In genomic region chr17:73228748-73229236, GRCh38 we compare ENCODE assay signal across 8 cellular contexts.
DNase-seq lines count a peak whose midpoint lies in the region; ATAC-seq and TF ChIP-seq lines count a peak whose summit lies in the region.

No MANE protein-coding gene starts in this region.

- no peaks in the 10 kb centered on the region for H3K27me3 Mint-ChIP-seq in stimulated activated memory B cell treated with anti-CD40 and anti-IgM and Interleukin-4, amounts not matched to agents 10 μg/mL and 1 μg/mL and 100 μg/mL, for 72 hours

- H3K27ac Mint-ChIP-seq in stimulated activated memory B cell treated with anti-CD40 and anti-IgM and Interleukin-4, amounts not matched to agents 10 μg/mL and 1 μg/mL and 100 μg/mL, for 72 hours = peak overlapping the region; percentile 47

- no peak for TF ChIP-seq CTCF in astrocyte of the spinal cord (IDR thresholded peaks at IDR 0.05; ENCODE audit: low read depth, low read length)

- H3K36me3 Mint-ChIP-seq in stimulated activated memory B cell treated with anti-CD40 and anti-IgM and Interleukin-4, amounts not matched to agents 10 μg/mL and 1 μg/mL and 100 μg/mL, for 72 hours = peaks cover 6% of the 10 kb centered on the region

- peaks cover 72% of the 10 kb centered on the region for H3K4me1 Mint-ChIP-seq in stimulated activated memory B cell treated with anti-CD40 and anti-IgM and Interleukin-4, amounts not matched to agents 10 μg/mL and 1 μg/mL and 100 μg/mL, for 72 hours

- no peak for DNase-seq in activated CD4-positive, CD25-positive, alpha-beta regulatory T cell treated with anti-CD3 and anti-CD28 coated beads, Interleukin-2, amount 50 U/mL, for 72 hours
- DNase-seq in OCI-M1 (lab: John Stamatoyannopoulos, UW) = peak; percentile 91
- peak; percentile 76 for DNase-seq in astrocyte of the spinal cord (ENCODE audit: low read depth, low spot score)
- DNase-seq in iris pigment epithelial cell (ENCODE audit: low read depth) = peak; percentile 91

- H3K9me3 Mint-ChIP-seq in stimulated activated memory B cell treated with anti-CD40 and anti-IgM and Interleukin-4, amounts not matched to agents 10 μg/mL and 1 μg/mL and 100 μg/mL, for 72 hours = no peaks in the 10 kb centered on the region

- H3K4me3 ChIP-seq in astrocyte of the spinal cord (ENCODE audit: low read depth, low read length) = no peak overlapping the region

- in situ Hi-C loops in astrocyte of the spinal cord (cut with HindIII; ENCODE audit: low sequenced_read_pairs) = no loop called here

- no peak overlapping the region for H3K4me3 Mint-ChIP-seq in stimulated activated memory B cell treated with anti-CD40 and anti-IgM and Interleukin-4, amounts not matched to agents 10 μg/mL and 1 μg/mL and 100 μg/mL, for 72 hours

- peak; percentile 35 to 37 for ATAC-seq in activated CD4-positive, CD25-positive, alpha-beta regulatory T cell treated with anti-CD3 and anti-CD28 coated beads, Interleukin-2, amount 50 U/mL, for 24 hours
- peak; percentile 34 for ATAC-seq in HG02759 (IDR thresholded peaks at IDR 0.05; ENCODE audit: unreplicated experiment)
- no peak for ATAC-seq in stimulated activated memory B cell treated with anti-CD40 and anti-IgM and Interleukin-4, amounts not matched to agents 10 μg/mL and 1 μg/mL and 100 μg/mL, for 72 hours
- ATAC-seq in HG02840 (IDR thresholded peaks at IDR 0.05; ENCODE audit: low FRiP score, unreplicated experiment) = no peak

Comparison
In these comparisons a context has a peak if more than half of its experiments do, and no peak if none do; other contexts are left out.
1. ATAC-seq: peak in activated CD4-positive, CD25-positive, alpha-beta regulatory T cell treated with anti-CD3 and anti-CD28 coated beads, Interleukin-2, amount 50 U/mL, for 24 hours (2 of 2) and HG02759 (single experiment); none in stimulated activated memory B cell treated with anti-CD40 and anti-IgM and Interleukin-4, amounts not matched to agents 10 μg/mL and 1 μg/mL and 100 μg/mL, for 72 hours (single experiment) and HG02840 (single experiment).